1 cellular context compared by ENCODE assay signal in the genomic region with DNA sequence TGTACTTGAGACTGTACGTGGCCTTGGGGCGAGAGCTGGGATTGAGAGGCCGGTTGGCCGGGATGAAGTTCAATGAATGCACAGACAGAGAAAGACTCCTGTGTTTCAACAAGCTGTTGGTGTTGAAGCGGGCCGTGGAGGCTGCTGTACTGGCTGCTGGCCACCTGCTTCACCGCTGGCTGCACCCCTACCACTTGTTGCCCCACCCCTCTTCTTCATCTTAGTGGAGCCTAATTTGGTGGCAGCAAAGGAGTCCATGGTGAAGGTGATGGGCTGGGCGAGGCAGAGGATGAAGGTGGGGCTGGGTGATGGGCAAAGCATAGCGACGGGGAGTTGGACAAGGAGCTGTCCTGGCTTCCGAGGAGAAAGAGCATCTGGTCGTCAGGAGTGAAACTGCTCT.
TF ChIP-seq lines count a peak whose summit lies in the region.

No MANE protein-coding gene starts in this region.

TF ChIP-seq in WTC11, 78 proteins besides CTCF, POLR2A, EP300 and RAD21 (continued from another document):
- TF ChIP-seq, protein P1, sequence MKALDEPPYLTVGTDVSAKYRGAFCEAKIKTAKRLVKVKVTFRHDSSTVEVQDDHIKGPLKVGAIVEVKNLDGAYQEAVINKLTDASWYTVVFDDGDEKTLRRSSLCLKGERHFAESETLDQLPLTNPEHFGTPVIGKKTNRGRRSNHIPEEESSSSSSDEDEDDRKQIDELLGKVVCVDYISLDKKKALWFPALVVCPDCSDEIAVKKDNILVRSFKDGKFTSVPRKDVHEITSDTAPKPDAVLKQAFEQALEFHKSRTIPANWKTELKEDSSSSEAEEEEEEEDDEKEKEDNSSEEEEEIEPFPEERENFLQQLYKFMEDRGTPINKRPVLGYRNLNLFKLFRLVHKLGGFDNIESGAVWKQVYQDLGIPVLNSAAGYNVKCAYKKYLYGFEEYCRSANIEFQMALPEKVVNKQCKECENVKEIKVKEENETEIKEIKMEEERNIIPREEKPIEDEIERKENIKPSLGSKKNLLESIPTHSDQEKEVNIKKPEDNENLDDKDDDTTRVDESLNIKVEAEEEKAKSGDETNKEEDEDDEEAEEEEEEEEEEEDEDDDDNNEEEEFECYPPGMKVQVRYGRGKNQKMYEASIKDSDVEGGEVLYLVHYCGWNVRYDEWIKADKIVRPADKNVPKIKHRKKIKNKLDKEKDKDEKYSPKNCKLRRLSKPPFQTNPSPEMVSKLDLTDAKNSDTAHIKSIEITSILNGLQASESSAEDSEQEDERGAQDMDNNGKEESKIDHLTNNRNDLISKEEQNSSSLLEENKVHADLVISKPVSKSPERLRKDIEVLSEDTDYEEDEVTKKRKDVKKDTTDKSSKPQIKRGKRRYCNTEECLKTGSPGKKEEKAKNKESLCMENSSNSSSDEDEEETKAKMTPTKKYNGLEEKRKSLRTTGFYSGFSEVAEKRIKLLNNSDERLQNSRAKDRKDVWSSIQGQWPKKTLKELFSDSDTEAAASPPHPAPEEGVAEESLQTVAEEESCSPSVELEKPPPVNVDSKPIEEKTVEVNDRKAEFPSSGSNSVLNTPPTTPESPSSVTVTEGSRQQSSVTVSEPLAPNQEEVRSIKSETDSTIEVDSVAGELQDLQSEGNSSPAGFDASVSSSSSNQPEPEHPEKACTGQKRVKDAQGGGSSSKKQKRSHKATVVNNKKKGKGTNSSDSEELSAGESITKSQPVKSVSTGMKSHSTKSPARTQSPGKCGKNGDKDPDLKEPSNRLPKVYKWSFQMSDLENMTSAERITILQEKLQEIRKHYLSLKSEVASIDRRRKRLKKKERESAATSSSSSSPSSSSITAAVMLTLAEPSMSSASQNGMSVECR (CRISPR knock-in tag; IDR thresholded peaks at IDR 0.05; ENCODE audit: borderline replicate concordance), result no peak
